ENCODE assay signal across 13 cellular contexts in genomic region chr9:77712533-77713130, GRCh38.
DNase-seq lines count a peak whose midpoint lies in the region; ATAC-seq and TF ChIP-seq lines count a peak whose summit lies in the region.
"Had no signal": no experiment of that assay in that cellular context is flagged by ENCODE, and none has a peak within 500 bp of the region (broad histone marks: within the 10 kb centered on the region; RNA-seq: fewer than 3 reads in every experiment).

No MANE protein-coding gene starts in this region.

- H3K9me3 Mint-ChIP-seq in activated T-helper 17 cell treated with anti-CD3 and anti-CD28 coated beads, Interleukin-2, amount 50 U/mL, for 72 hours = peaks cover 15% of the 10 kb centered on the region
- peaks cover 9% of the 10 kb centered on the region for H3K9me3 Mint-ChIP-seq in glutamatergic neuron (ENCODE audit: unreplicated experiment)

- no peak overlapping the region for H3K27ac ChIP-seq in A673 (ENCODE audit: low read depth, low read length, poor library complexity, severe bottlenecking)
- H3K27ac ChIP-seq in heart left ventricle = no peak overlapping the region

- peak; percentile 50 for ATAC-seq in activated T-helper 17 cell treated with anti-CD3 and anti-CD28 coated beads, Interleukin-2, amount 50 U/mL, for 72 hours (replicated peaks)
- ATAC-seq in GM21737 (IDR thresholded peaks at IDR 0.05; ENCODE audit: unreplicated experiment) (no peak), heart left ventricle (no peak)
- ATAC-seq: left ventricle myocardium superior had no signal

- no TSS peak for BruUV-seq in A673 (replicated peaks; lab: Mats Ljungman, UMichigan)

- no peaks in the 10 kb centered on the region for H3K4me1 Mint-ChIP-seq in activated T-helper 17 cell treated with anti-CD3 and anti-CD28 coated beads, Interleukin-2, amount 50 U/mL, for 72 hours
- H3K4me1 Mint-ChIP-seq in glutamatergic neuron (ENCODE audit: low read depth, unreplicated experiment) = peaks cover 48% of the 10 kb centered on the region

- TF ChIP-seq POLR2A in heart left ventricle (IDR thresholded peaks at IDR 0.05) = no peak

- POLR2A ChIA-PET in A673 (lab: Charles Lee; ENCODE audit: low non-redundant PET) = no interaction called here

- H3K9me3 ChIP-seq in A673 (ENCODE audit: low read depth, low read length, poor library complexity, severe bottlenecking) (peaks cover 6% of the 10 kb centered on the region), heart left ventricle (peaks cover 0 to 17% (median 4%) of the 10 kb centered on the region in 12 donors)

- CTCF ChIA-PET in A673 (lab: Charles Lee) = no interaction called here

- H3K4me3 Mint-ChIP-seq in activated T-helper 17 cell treated with anti-CD3 and anti-CD28 coated beads, Interleukin-2, amount 50 U/mL, for 72 hours = no peak overlapping the region
- peak overlapping the region; percentile 23 for H3K4me3 Mint-ChIP-seq in glutamatergic neuron (ENCODE audit: unreplicated experiment)

- H3K36me3 Mint-ChIP-seq in activated T-helper 17 cell treated with anti-CD3 and anti-CD28 coated beads, Interleukin-2, amount 50 U/mL, for 72 hours (ENCODE audit: low read depth) = no peaks in the 10 kb centered on the region
- H3K36me3 Mint-ChIP-seq in glutamatergic neuron (ENCODE audit: unreplicated experiment) = peaks cover 8% of the 10 kb centered on the region

- TF ChIP-seq CTCF in A673 (conservative IDR thresholded peaks at IDR 0.05; ENCODE audit: low read depth, low read length) = no peak
- TF ChIP-seq CTCF in glutamatergic neuron (IDR thresholded peaks at IDR 0.05; ENCODE audit: partially characterized antibody, unreplicated experiment) = no peak
- no peak for TF ChIP-seq CTCF in heart left ventricle (IDR thresholded peaks at IDR 0.05)
- no peak for TF ChIP-seq CTCF in GM13977 (IDR thresholded peaks at IDR 0.05; ENCODE audit: extremely low read depth, insufficient read depth, missing control alignments)

- H3K27me3 ChIP-seq in A673 (replicated peaks; ENCODE audit: insufficient read depth, low read depth, low read length, poor library complexity) (no peaks in the 10 kb centered on the region), heart left ventricle (no peaks in the 10 kb centered on the region)

- H3K4me3 ChIP-seq in A673 (ENCODE audit: low read depth, low read length, poor library complexity, severe bottlenecking) (no peak overlapping the region), heart left ventricle (no peak overlapping the region)

- H3K36me3 ChIP-seq in A673 (ENCODE audit: insufficient read depth, low read length, poor library complexity, severe bottlenecking) (peaks cover 4% of the 10 kb centered on the region), heart left ventricle (no peaks in the 10 kb centered on the region)

- no peaks in the 10 kb centered on the region for H3K27me3 Mint-ChIP-seq in activated T-helper 17 cell treated with anti-CD3 and anti-CD28 coated beads, Interleukin-2, amount 50 U/mL, for 72 hours
- peaks cover 1% of the 10 kb centered on the region for H3K27me3 Mint-ChIP-seq in glutamatergic neuron (ENCODE audit: unreplicated experiment)

- peak; percentile 26 for DNase-seq in A673 (ENCODE audit: low spot score)
- peak; percentile 50 for DNase-seq in H4 (ENCODE audit: low spot score)
- no peak for DNase-seq in glutamatergic neuron
- no peak for DNase-seq in AML-193 (lab: John Stamatoyannopoulos, UW)
- no peak for DNase-seq in heart left ventricle
- DNase-seq in GM13977 (ENCODE audit: low spot score) = no peak
- DNase-seq: effector memory CD4-positive, alpha-beta T cell; left ventricle myocardium superior; NCI-H69; small intestine; T1000 had no signal

- in situ Hi-C loops in GM13977 (cut with MboI; ENCODE audit: low pct_unique_long_range_greater_than_20kb, low sequenced_read_pairs, unreplicated experiment) = no loop called here

- WGBS in heart left ventricle, 4 donors = 64 to 74% (median 72%) methylated on average over 9 of the region's 9 CpGs

- intact Hi-C loops in A673 (cut with micrococcal nuclease; ENCODE audit: unreplicated experiment) = no loop called here
- intact Hi-C loops in heart left ventricle (cut with DNase I) = loop anchor here in 1 of 10 donors (10.0 kb wide), 1 partner anchor 58 kb away; no protein-coding TSS in a partner anchor

- H3K4me1 ChIP-seq in A673 (ENCODE audit: insufficient read depth, low read length, poor library complexity, severe bottlenecking) (peaks cover 30% of the 10 kb centered on the region), heart left ventricle (peaks cover 0 to 26% (median 0%) of the 10 kb centered on the region in 12 donors)

- H3K27ac Mint-ChIP-seq in activated T-helper 17 cell treated with anti-CD3 and anti-CD28 coated beads, Interleukin-2, amount 50 U/mL, for 72 hours = no peak overlapping the region
- peak overlapping the region; percentile 84 for H3K27ac Mint-ChIP-seq in glutamatergic neuron (ENCODE audit: unreplicated experiment)

Comparison
In these comparisons a context has a peak if more than half of its experiments do, and no peak if none do; other contexts are left out.
1. DNase-seq: peak in A673 (single experiment) and H4 (single experiment); none in glutamatergic neuron (single experiment), AML-193 (0 of 2), heart left ventricle (0 of 5) and GM13977 (single experiment).